ENCODE assay signal across 9 cellular contexts in genomic region chr1:78839704-78840277, GRCh38.
DNase-seq lines count a peak whose midpoint lies in the region; ATAC-seq, FAIRE-seq and TF ChIP-seq lines count a peak whose summit lies in the region.
"Had no signal": no experiment of that assay in that cellular context is flagged by ENCODE, and none has a peak within 500 bp of the region (broad histone marks: within the 10 kb centered on the region; RNA-seq: fewer than 3 reads in every experiment).

No MANE protein-coding gene starts in this region.

- no peak for TF ChIP-seq POLR2A in GM12892 (IDR thresholded peaks at IDR 0.05; ENCODE audit: low read depth, low read length)

- ATAC-seq in HG03432 (IDR thresholded peaks at IDR 0.05; ENCODE audit: unreplicated experiment) (peak; percentile 57), PC-3 (0 out of 2 replicates have a peak, but pooled peaks have one; percentile 12)

- H3K4me3 Mint-ChIP-seq in nephron = no peak overlapping the region

- no peaks in the 10 kb centered on the region for H3K27me3 Mint-ChIP-seq in nephron (ENCODE audit: low read depth)

- H3K9me3 Mint-ChIP-seq in nephron = peaks cover under 1% of the 10 kb centered on the region

- peak overlapping the region in 2 of 3 experiments; percentile 17 to 26 for H3K27ac Mint-ChIP-seq in nephron

- peaks cover under 1% of the 10 kb centered on the region for H3K36me3 Mint-ChIP-seq in nephron (ENCODE audit: low read depth)

- TF ChIP-seq CTCF in GM12872 (IDR thresholded peaks at IDR 0.05; ENCODE audit: insufficient read depth, low read depth, low read length) (peak; percentile 48), PC-3 (conservative IDR thresholded peaks at IDR 0.05; ENCODE audit: low read depth, low read length) (peak; percentile 79), nephron (IDR thresholded peaks at IDR 0.05; ENCODE audit: unreplicated experiment in 3 of 3) (peak; percentile 75 to 85 (median 78))

- CTCF ChIA-PET in PC-3 (lab: Charles Lee) = interaction anchor here (0.5 to 1.1 kb wide), 7 partner anchors 151 to 1801 kb away, joined by 3 to 9 read pairs (median 4); no protein-coding TSS in a partner anchor

- no peaks in the 10 kb centered on the region for H3K9me2 ChIP-seq in PC-3 (replicated peaks; ENCODE audit: low read length)

- no peak overlapping the region for H3K4me3 ChIP-seq in PC-3 (ENCODE audit: low read length)

- H3K79me2 ChIP-seq in PC-3 (ENCODE audit: low read length) = no peaks in the 10 kb centered on the region

- BruUV-seq in PC-3 (replicated peaks; lab: Mats Ljungman, UMichigan) = no TSS peak

- H3K9ac ChIP-seq in PC-3 (ENCODE audit: low read length) = no peak overlapping the region

- intact Hi-C loops in PC-3 (cut with micrococcal nuclease) = loop anchor here (1.0 to 5.0 kb wide), 6 partner anchors 151 to 1368 kb away; no protein-coding TSS in a partner anchor

- no peak for FAIRE-seq in GM12892 (lab: Jason Lieb, UNC)

- no peaks in the 10 kb centered on the region for H3K27me3 ChIP-seq in PC-3 (ENCODE audit: low read length)
- H3K27me3 ChIP-seq: neutrophil had no signal

- POLR2A ChIA-PET in PC-3 (lab: Charles Lee; ENCODE audit: unreplicated experiment) = interaction anchor here (0.7 kb wide), 1 partner anchor 661 kb away, joined by 3 read pairs; no protein-coding TSS in a partner anchor

- peaks cover 14% of the 10 kb centered on the region for H3K4me1 ChIP-seq in PC-3 (ENCODE audit: insufficient read depth, low read length)

- no peaks in the 10 kb centered on the region for H3K9me3 ChIP-seq in PC-3 (ENCODE audit: low read length)
- H3K9me3 ChIP-seq: neutrophil had no signal

- no peaks in the 10 kb centered on the region for H3F3A ChIP-seq in PC-3 (ENCODE audit: low read length, unreplicated experiment)

- no peaks in the 10 kb centered on the region for H3K36me3 ChIP-seq in PC-3 (ENCODE audit: low read depth, low read length)
- H3K36me3 ChIP-seq: neutrophil had no signal

- H4K20me1 ChIP-seq in PC-3 (ENCODE audit: low read length) = no peaks in the 10 kb centered on the region

- H3K4me2 ChIP-seq in PC-3 (ENCODE audit: low read length) = no peak overlapping the region

- no peak overlapping the region for H3K27ac ChIP-seq in PC-3 (ENCODE audit: low read length)
- H3K27ac ChIP-seq: neutrophil had no signal

- H3K4me1 Mint-ChIP-seq in nephron = peaks cover 43% of the 10 kb centered on the region

- no peak overlapping the region for H2AFZ ChIP-seq in PC-3 (ENCODE audit: low read length)

- peak; percentile 21 to 25 for DNase-seq in AML-193 (lab: John Stamatoyannopoulos, UW)
- DNase-seq in PC-3 = peak; percentile 85
- peak; percentile 36 to 60 for DNase-seq in dermis microvascular lymphatic vessel endothelial cell (ENCODE audit: low read depth in 2 of 2)
- DNase-seq in GM12892 (ENCODE audit: insufficient read length) = no peak
- DNase-seq in NCI-H1048 (lab: John Stamatoyannopoulos, UW) = no peak

Comparison
In these comparisons a context has a peak if more than half of its experiments do, and no peak if none do; other contexts are left out.
1. DNase-seq: peak in AML-193 (2 of 2), PC-3 (single experiment) and dermis microvascular lymphatic vessel endothelial cell (2 of 2); none in GM12892 (single experiment) and NCI-H1048 (single experiment).
2. Peak in every context shown above with its lines, with median percentiles within 50 percentile points of each other: CTCF ChIP-seq.